Comparison of ENCODE assay signal across 8 cellular contexts in genomic region chr15:41989573-41990242, GRCh38. TPM values are rescaled to one million over a fixed set of nuclear protein-coding genes. Genes with fewer than 3 reads are reported as not detected.
DNase-seq lines count a peak whose midpoint lies in the region; ATAC-seq and TF ChIP-seq lines count a peak whose summit lies in the region.

No MANE protein-coding gene starts in this region.

- H3K4me1 Mint-ChIP-seq in CD14-positive monocyte: peaks cover 4% of the 10 kb centered on the region
- no peaks in the 10 kb centered on the region for H3K4me1 Mint-ChIP-seq in activated CD4-positive, alpha-beta memory T cell treated with anti-CD3 and anti-CD28 coated beads for 36 hours (ENCODE audit: low read depth)

- H3K27ac Mint-ChIP-seq in CD14-positive monocyte: no peak overlapping the region
- H3K27ac Mint-ChIP-seq in activated CD4-positive, alpha-beta memory T cell treated with anti-CD3 and anti-CD28 coated beads for 36 hours: no peak overlapping the region

- TF ChIP-seq CTCF in CD14-positive monocyte (IDR thresholded peaks at IDR 0.05): peak; percentile 97

- H3K9me3 Mint-ChIP-seq in CD14-positive monocyte: no peaks in the 10 kb centered on the region
- H3K9me3 Mint-ChIP-seq in activated CD4-positive, alpha-beta memory T cell treated with anti-CD3 and anti-CD28 coated beads for 36 hours: no peaks in the 10 kb centered on the region

- POLR2A ChIA-PET in activated CD4-positive, alpha-beta memory T cell treated with anti-CD3 and anti-CD28 coated beads for 36 hours (lab: Charles Lee): interaction anchor here (0.8 kb wide), 1 partner anchor 74 kb away, joined by 3 read pairs; no protein-coding TSS in a partner anchor

- CTCF ChIA-PET in activated CD4-positive, alpha-beta memory T cell treated with anti-CD3 and anti-CD28 coated beads for 36 hours (lab: Charles Lee): interaction anchor here (0.6 to 9.1 kb wide), 34 partner anchors 8 to 398 kb away, joined by 3 to 126 read pairs (median 4); partner anchors contain the start of gene EHD4

- peak; percentile 84 for DNase-seq in CD14-positive monocyte (ENCODE audit: low spot score)
- DNase-seq in NCI-H345 treated with DMSO at 0.1 percent for 48 hours (lab: John Stamatoyannopoulos, UW; ENCODE audit: unreplicated experiment): peak; percentile 24
- DNase-seq in activated CD4-positive, alpha-beta memory T cell treated with anti-CD3 and anti-CD28 coated beads for 36 hours: peak; percentile 91
- peak; percentile 94 for DNase-seq in ecto neural progenitor cell (ENCODE audit: low spot score)
- DNase-seq in lung microvascular endothelial cell (ENCODE audit: low read depth in 2 of 2): peak; percentile 75 to 84
- DNase-seq in stimulated activated CD8-positive, alpha-beta memory T cell treated with anti-CD3 and anti-CD28 coated beads, Interleukin-12 subunit alpha, Interleukin-12 subunit beta, amount 100 ng/mL, for 4 hours (ENCODE audit: low read depth): peak; percentile 53

- peaks cover 1 to 8% (median 4%) of the 10 kb centered on the region in 3 donors for H3K27me3 Mint-ChIP-seq in CD14-positive monocyte (ENCODE audit: low read depth in 3 of 3)
- no peaks in the 10 kb centered on the region for H3K27me3 Mint-ChIP-seq in activated CD4-positive, alpha-beta memory T cell treated with anti-CD3 and anti-CD28 coated beads for 36 hours

- H3K4me3 Mint-ChIP-seq in CD14-positive monocyte: no peak overlapping the region
- H3K4me3 Mint-ChIP-seq in activated CD4-positive, alpha-beta memory T cell treated with anti-CD3 and anti-CD28 coated beads for 36 hours: no peak overlapping the region

- intact Hi-C loops in CD14-positive monocyte (cut with micrococcal nuclease): loop anchor here (1.0 to 10.0 kb wide), 6 partner anchors 67 to 148 kb away; no protein-coding TSS in a partner anchor
- intact Hi-C loops in activated CD4-positive, alpha-beta memory T cell treated with anti-CD3 and anti-CD28 coated beads for 36 hours (cut with micrococcal nuclease): loop anchor here (1.0 to 2.0 kb wide), 2 partner anchors 70 to 147 kb away; no protein-coding TSS in a partner anchor

- no peaks in the 10 kb centered on the region for H3K36me3 Mint-ChIP-seq in CD14-positive monocyte
- H3K36me3 Mint-ChIP-seq in activated CD4-positive, alpha-beta memory T cell treated with anti-CD3 and anti-CD28 coated beads for 36 hours: no peaks in the 10 kb centered on the region

- ATAC-seq in GM21825 (IDR thresholded peaks at IDR 0.05; ENCODE audit: unreplicated experiment): peak; percentile 65
- no peak for ATAC-seq in HG02884 (IDR thresholded peaks at IDR 0.05; ENCODE audit: unreplicated experiment)

RNA-seq across cellular contexts. Expression of gene EHD4, which starts 17.4 kb away (rescaled TPM):
- 10 to 100 TPM; 14.2 to 16.0 TPM for polyA plus RNA-seq in CD14-positive monocyte
- 10 to 100 TPM; 43.6 to 45.0 TPM for total RNA-seq in activated CD4-positive, alpha-beta memory T cell treated with anti-CD3 and anti-CD28 coated beads for 36 hours
- total RNA-seq in lung microvascular endothelial cell: 54.6 and 71.7 TPM in 2 replicates

RNA-seq across cellular contexts. Expression of gene PLA2G4E, which starts 31.1 kb away (rescaled TPM):
- not detected for polyA plus RNA-seq in CD14-positive monocyte
- total RNA-seq in activated CD4-positive, alpha-beta memory T cell treated with anti-CD3 and anti-CD28 coated beads for 36 hours: not detected
- total RNA-seq in lung microvascular endothelial cell: not detected in 2 replicates

Comparison
In these comparisons a context has a peak if more than half of its experiments do, and no peak if none do; other contexts are left out.
1. DNase-seq: peak in every context shown above with its lines; median percentile 94 in ecto neural progenitor cell; 91 in activated CD4-positive, alpha-beta memory T cell treated with anti-CD3 and anti-CD28 coated beads for 36 hours; 84 in CD14-positive monocyte; 80 in lung microvascular endothelial cell; 53 in stimulated activated CD8-positive, alpha-beta memory T cell treated with anti-CD3 and anti-CD28 coated beads, Interleukin-12 subunit alpha, Interleukin-12 subunit beta, amount 100 ng/mL, for 4 hours; 24 in NCI-H345 treated with DMSO at 0.1 percent for 48 hours.